ENCODE assay signal across 11 cellular contexts in genomic region chr15:34616613-34617012, GRCh38. TPM values are rescaled to one million over a fixed set of nuclear protein-coding genes. Genes with fewer than 3 reads are reported as not detected.
DNase-seq lines count a peak whose midpoint lies in the region; ATAC-seq and TF ChIP-seq lines count a peak whose summit lies in the region.
"Had no signal": no experiment of that assay in that cellular context is flagged by ENCODE, and none has a peak within 500 bp of the region (broad histone marks: within the 10 kb centered on the region; RNA-seq: fewer than 3 reads in every experiment).

No MANE protein-coding gene starts in this region.

- H3K36me3 ChIP-seq in SJCRH30: no peaks in the 10 kb centered on the region
- H3K36me3 ChIP-seq in heart left ventricle: no peaks in the 10 kb centered on the region

- H3K9me3 ChIP-seq in SJCRH30 (replicated peaks): no peaks in the 10 kb centered on the region
- no peaks in the 10 kb centered on the region for H3K9me3 ChIP-seq in heart left ventricle
- H3K9me3 ChIP-seq: Caco-2 had no signal

- no peaks in the 10 kb centered on the region for H3K27me3 ChIP-seq in SJCRH30
- H3K27me3 ChIP-seq in heart left ventricle: no peaks in the 10 kb centered on the region

- no peaks in the 10 kb centered on the region for H3K9me3 Mint-ChIP-seq in activated CD4-positive, alpha-beta T cell treated with anti-CD3 and anti-CD28 coated beads for 36 hours (ENCODE audit: low read depth)
- no peaks in the 10 kb centered on the region for H3K9me3 Mint-ChIP-seq in activated CD4-positive, alpha-beta T cell treated with anti-CD3 and anti-CD28 coated beads, Interleukin-2, amount 10 ng/mL, durations not matched to agents 24 days and 14 days
- no peaks in the 10 kb centered on the region for H3K9me3 Mint-ChIP-seq in endothelial cell (ENCODE audit: unreplicated experiment)

- H3K4me1 ChIP-seq in SJCRH30 (peaks cover 6% of the 10 kb centered on the region; the same call in 1 of the 2 replicates), heart left ventricle (peaks cover 0 to 13% (median 0%) of the 10 kb centered on the region in 12 donors)
- H3K4me1 ChIP-seq: Caco-2 had no signal

- no peak overlapping the region for H3K4me3 ChIP-seq in SJCRH30
- H3K4me3 ChIP-seq in heart left ventricle: no peak overlapping the region
- H3K4me3 ChIP-seq: skin epidermis had no signal

- TF ChIP-seq CTCF in heart left ventricle (IDR thresholded peaks at IDR 0.05) (peak in 7 of 12 donors; percentile 8 to 42 (median 19)), endothelial cell (IDR thresholded peaks at IDR 0.05; ENCODE audit: unreplicated experiment) (no peak)

- H3K27ac ChIP-seq in SJCRH30 (no peak overlapping the region), heart left ventricle (no peak overlapping the region)
- H3K27ac ChIP-seq: skin epidermis had no signal

- POLR2A ChIA-PET in activated CD4-positive, alpha-beta T cell treated with anti-CD3 and anti-CD28 coated beads for 36 hours (lab: Charles Lee): no interaction called here

- WGBS in heart left ventricle, 4 donors: 40 to 48% (median 43%) methylated on average over 5 of the region's 5 CpGs

- peak; percentile 10 for DNase-seq in activated CD4-positive, alpha-beta T cell treated with anti-CD3 and anti-CD28 coated beads for 36 hours
- DNase-seq in activated CD4-positive, alpha-beta T cell treated with anti-CD3 and anti-CD28 coated beads, Interleukin-2, amount 10 ng/mL, durations not matched to agents 24 days and 14 days: no peak
- DNase-seq in SJCRH30: peak; percentile 37 to 66
- peak in 2 of 5 donors; percentile 9 to 32 for DNase-seq in heart left ventricle
- DNase-seq in stromal cell of bone marrow (ENCODE audit: low read depth): peak; percentile 50
- DNase-seq in activated CD8-positive, alpha-beta memory T cell treated with anti-CD3 and anti-CD28 coated beads, Interleukin-2, amount 50 U/mL, for 48 hours: no peak
- DNase-seq in endothelial cell (ENCODE audit: low spot score): no peak
- DNase-seq: T-helper 17 cell had no signal

- H3K4me1 Mint-ChIP-seq in activated CD4-positive, alpha-beta T cell treated with anti-CD3 and anti-CD28 coated beads for 36 hours: no peaks in the 10 kb centered on the region
- no peaks in the 10 kb centered on the region for H3K4me1 Mint-ChIP-seq in activated CD4-positive, alpha-beta T cell treated with anti-CD3 and anti-CD28 coated beads, Interleukin-2, amount 10 ng/mL, durations not matched to agents 24 days and 14 days
- H3K4me1 Mint-ChIP-seq in endothelial cell (ENCODE audit: unreplicated experiment): peaks cover 12% of the 10 kb centered on the region

- peak; percentile 55 for ATAC-seq in activated CD4-positive, alpha-beta T cell treated with anti-CD3 and anti-CD28 coated beads for 36 hours
- ATAC-seq in heart left ventricle (peak; percentile 64 to 91 (median 87)), HG03521 (IDR thresholded peaks at IDR 0.05; ENCODE audit: unreplicated experiment) (no peak)
- ATAC-seq: T-helper 17 cell had no signal

- no peak overlapping the region for H3K27ac Mint-ChIP-seq in activated CD4-positive, alpha-beta T cell treated with anti-CD3 and anti-CD28 coated beads for 36 hours
- H3K27ac Mint-ChIP-seq in activated CD4-positive, alpha-beta T cell treated with anti-CD3 and anti-CD28 coated beads, Interleukin-2, amount 10 ng/mL, durations not matched to agents 24 days and 14 days: no peak overlapping the region
- H3K27ac Mint-ChIP-seq in endothelial cell (ENCODE audit: unreplicated experiment): no peak overlapping the region
- H3K27ac Mint-ChIP-seq: T-helper 17 cell had no signal

- TF ChIP-seq POLR2A in heart left ventricle (IDR thresholded peaks at IDR 0.05): no peak

- H3K4me3 Mint-ChIP-seq in activated CD4-positive, alpha-beta T cell treated with anti-CD3 and anti-CD28 coated beads for 36 hours: no peak overlapping the region
- H3K4me3 Mint-ChIP-seq in activated CD4-positive, alpha-beta T cell treated with anti-CD3 and anti-CD28 coated beads, Interleukin-2, amount 10 ng/mL, durations not matched to agents 24 days and 14 days: no peak overlapping the region
- no peak overlapping the region for H3K4me3 Mint-ChIP-seq in endothelial cell (ENCODE audit: unreplicated experiment)
- H3K4me3 Mint-ChIP-seq: T-helper 17 cell had no signal

- no peaks in the 10 kb centered on the region for H3K36me3 Mint-ChIP-seq in activated CD4-positive, alpha-beta T cell treated with anti-CD3 and anti-CD28 coated beads for 36 hours (ENCODE audit: low read depth)
- H3K36me3 Mint-ChIP-seq in activated CD4-positive, alpha-beta T cell treated with anti-CD3 and anti-CD28 coated beads, Interleukin-2, amount 10 ng/mL, durations not matched to agents 24 days and 14 days (ENCODE audit: low read depth): no peaks in the 10 kb centered on the region
- no peaks in the 10 kb centered on the region for H3K36me3 Mint-ChIP-seq in endothelial cell (ENCODE audit: low read depth, unreplicated experiment)

- intact Hi-C loops in activated CD4-positive, alpha-beta T cell treated with anti-CD3 and anti-CD28 coated beads for 36 hours (cut with DNase I, micrococcal nuclease): no loop called here
- intact Hi-C loops in activated CD4-positive, alpha-beta T cell treated with anti-CD3 and anti-CD28 coated beads, Interleukin-2, amount 10 ng/mL, durations not matched to agents 24 days and 14 days (cut with micrococcal nuclease): loop anchor here (5.0 kb wide), 1 partner anchor 306 kb away; no protein-coding TSS in a partner anchor
- intact Hi-C loops in heart left ventricle (cut with DNase I): no loop called here

- peaks cover 22% of the 10 kb centered on the region for H3K27me3 Mint-ChIP-seq in activated CD4-positive, alpha-beta T cell treated with anti-CD3 and anti-CD28 coated beads for 36 hours
- peaks cover 60% of the 10 kb centered on the region for H3K27me3 Mint-ChIP-seq in activated CD4-positive, alpha-beta T cell treated with anti-CD3 and anti-CD28 coated beads, Interleukin-2, amount 10 ng/mL, durations not matched to agents 24 days and 14 days
- no peaks in the 10 kb centered on the region for H3K27me3 Mint-ChIP-seq in endothelial cell (ENCODE audit: unreplicated experiment)

- CTCF ChIA-PET in activated CD4-positive, alpha-beta T cell treated with anti-CD3 and anti-CD28 coated beads for 36 hours (lab: Charles Lee): interaction anchor here (1.2 to 1.5 kb wide), 2 partner anchors 10 to 304 kb away, joined by 3 to 5 read pairs; no protein-coding TSS in a partner anchor

RNA-seq across cellular contexts. Expression of gene GOLGA8B, which starts 33.2 kb away (rescaled TPM):
- total RNA-seq in activated CD4-positive, alpha-beta T cell treated with anti-CD3 and anti-CD28 coated beads for 36 hours: 10 to 100 TPM; 47.9 to 49.4 TPM
- 210 and 234 TPM in 2 replicates for total RNA-seq in activated CD4-positive, alpha-beta T cell treated with anti-CD3 and anti-CD28 coated beads, Interleukin-2, amount 10 ng/mL, durations not matched to agents 24 days and 14 days
- 7.6 and 14.7 TPM in 2 replicates for total RNA-seq in SJCRH30 (2014; rRNA removed; shearing (Covaris generic))
- 10 to 100 TPM; 10.5 to 39.0 (median 18.4) TPM for total RNA-seq in heart left ventricle
- polyA plus RNA-seq in heart left ventricle: 10 to 100 TPM in 1 of 2 donors, 1 to 10 TPM in 1; 3.6 to 23.4 TPM
- 89.6 TPM for total RNA-seq in endothelial cell (ENCODE audit: unreplicated experiment)

Comparison
In these comparisons a context has a peak if more than half of its experiments do, and no peak if none do; other contexts are left out.
1. DNase-seq: peak in activated CD4-positive, alpha-beta T cell treated with anti-CD3 and anti-CD28 coated beads for 36 hours (single experiment), SJCRH30 (2 of 2) and stromal cell of bone marrow (single experiment); none in activated CD4-positive, alpha-beta T cell treated with anti-CD3 and anti-CD28 coated beads, Interleukin-2, amount 10 ng/mL, durations not matched to agents 24 days and 14 days (single experiment), activated CD8-positive, alpha-beta memory T cell treated with anti-CD3 and anti-CD28 coated beads, Interleukin-2, amount 50 U/mL, for 48 hours (single experiment) and endothelial cell (single experiment).